In the genomic region with DNA sequence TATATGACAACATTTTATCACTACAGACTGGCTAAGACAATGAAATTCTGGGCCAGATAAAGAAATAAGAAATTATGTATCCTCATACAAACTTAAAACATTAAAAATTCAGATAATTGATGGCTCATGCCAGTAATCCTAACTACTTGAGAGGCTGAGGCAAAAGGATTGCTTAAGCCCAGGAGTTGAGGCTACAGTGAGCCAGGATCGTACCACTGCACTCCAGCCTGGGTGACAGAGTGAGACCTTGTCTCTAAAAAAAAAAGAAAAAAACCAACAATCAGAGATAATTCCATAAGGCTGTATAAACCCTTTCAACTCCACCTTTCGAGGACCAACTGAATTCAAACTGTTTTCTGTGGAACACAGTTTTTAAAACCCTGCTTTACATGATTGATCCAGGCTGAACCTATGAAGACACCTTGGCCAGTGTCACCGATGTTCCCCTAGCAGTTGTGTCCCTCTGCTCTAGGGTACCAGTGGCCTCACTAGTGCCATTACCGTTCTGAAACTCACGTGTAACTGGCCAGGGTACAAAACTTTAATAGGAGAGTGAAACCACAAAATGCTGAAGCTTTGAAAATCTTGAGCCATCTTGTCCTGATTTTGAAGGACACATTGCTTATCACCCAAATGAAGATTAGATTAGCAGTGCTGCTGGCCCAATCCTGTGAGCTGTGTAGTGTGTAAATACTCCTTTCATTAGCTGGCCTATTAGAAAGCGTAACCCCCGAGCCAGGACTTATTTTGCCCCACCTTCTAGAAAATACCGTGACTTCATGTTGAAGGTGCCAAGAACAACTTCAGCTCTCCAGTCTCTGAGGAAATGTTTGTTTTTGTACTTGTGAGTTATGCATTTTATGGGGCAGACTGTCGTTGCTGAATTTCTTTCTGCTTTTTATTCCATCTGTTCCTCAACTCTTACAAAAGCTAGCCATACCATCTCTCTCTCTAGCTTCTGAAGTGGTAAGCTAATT, we compare ENCODE assay signal across 14 cellular contexts.
A peak's percentile ranks its signal among the peaks of the same experiment; 100 is the strongest.
DNase-seq lines count a peak whose midpoint lies in the region; ATAC-seq and TF ChIP-seq lines count a peak whose summit lies in the region.
"Had no signal": no experiment of that assay in that cellular context is flagged by ENCODE, and none has a peak within 500 bp of the region (broad histone marks: within the 10 kb centered on the region; RNA-seq: fewer than 3 reads in every experiment).

No MANE protein-coding gene starts in this region.

- DNase-seq in SK-N-SH (no peak), esophagus squamous epithelium (lab: John Stamatoyannopoulos, UW) (no peak), upper lobe of right lung (no peak), GM23338 (ENCODE audit: low spot score) (no peak), NCI-H2227 treated with DMSO at 0.1 percent for 48 hours (lab: John Stamatoyannopoulos, UW) (no peak)
- no peak for DNase-seq in activated CD4-positive, alpha-beta T cell treated with anti-CD3 and anti-CD28 coated beads, Interleukin-2, amount 50 U/mL, for 1 hour
- DNase-seq: activated CD4-positive, alpha-beta memory T cell treated with anti-CD3 and anti-CD28 coated beads, Interleukin-2, amount 10 ng/mL, durations not matched to agents 7 days and 5 days; activated naive CD8-positive, alpha-beta T cell treated with anti-CD3 and anti-CD28 coated beads, Interleukin-2, amount 50 U/mL, for 24 hours; GF-D8; NCI-H2081 treated with DMSO at 0.1 percent for 48 hours; SHP77 treated with DMSO at 0.1 percent for 48 hours; stimulated activated naive CD4-positive, alpha-beta T cell had no signal

- H2AFZ ChIP-seq in SK-N-SH (ENCODE audit: low read depth) (no peak overlapping the region), GM23338 (no peak overlapping the region)

- H4K20me1 ChIP-seq in SK-N-SH (ENCODE audit: insufficient read depth) (no peaks in the 10 kb centered on the region), GM23338 (replicated peaks; ENCODE audit: insufficient read depth) (no peaks in the 10 kb centered on the region)

- 58% methylated on average over 9 of the region's 9 CpGs for WGBS in SK-N-SH (ENCODE audit: low lambda C conversion rate)
- 40 to 59% methylated on average over 9 of the region's 9 CpGs for WGBS in esophagus squamous epithelium, 2 donors

- intact Hi-C loops in esophagus squamous epithelium (cut with DNase I) (no loop called here), upper lobe of right lung (cut with DNase I) (no loop called here)

- ATAC-seq in upper lobe of right lung = peak; percentile 92
- no peak for ATAC-seq in GM23338
- ATAC-seq: activated naive CD8-positive, alpha-beta T cell treated with anti-CD3 and anti-CD28 coated beads, Interleukin-2, amount 50 U/mL, for 24 hours had no signal

- no peak for TF ChIP-seq EP300 in SK-N-SH (IDR thresholded peaks at IDR 0.05; ENCODE audit: borderline replicate concordance in 1 of 2, low read depth in 1 of 2, low read length in 1 of 2)

- peaks cover 55% of the 10 kb centered on the region for H3K4me1 Mint-ChIP-seq in nephron
- peaks cover 18% of the 10 kb centered on the region for H3K4me1 Mint-ChIP-seq in GM23338

- peak overlapping the region in 2 of 3 experiments; percentile 20 to 37 for H3K4me3 Mint-ChIP-seq in nephron
- no peak overlapping the region for H3K4me3 Mint-ChIP-seq in GM23338
- H3K4me3 Mint-ChIP-seq: activated CD4-positive, alpha-beta memory T cell treated with anti-CD3 and anti-CD28 coated beads, Interleukin-2, amount 10 ng/mL, durations not matched to agents 7 days and 5 days; activated naive CD8-positive, alpha-beta T cell treated with anti-CD3 and anti-CD28 coated beads, Interleukin-2, amount 50 U/mL, for 24 hours had no signal

- H3K9me3 Mint-ChIP-seq in nephron (no peaks in the 10 kb centered on the region), GM23338 (no peaks in the 10 kb centered on the region)
- H3K9me3 Mint-ChIP-seq: activated CD4-positive, alpha-beta memory T cell treated with anti-CD3 and anti-CD28 coated beads, Interleukin-2, amount 10 ng/mL, durations not matched to agents 7 days and 5 days; activated naive CD8-positive, alpha-beta T cell treated with anti-CD3 and anti-CD28 coated beads, Interleukin-2, amount 50 U/mL, for 24 hours had no signal

- no peak for TF ChIP-seq RAD21 in SK-N-SH (IDR thresholded peaks at IDR 0.05; ENCODE audit: low read length)

- H3K27me3 ChIP-seq in SK-N-SH (ENCODE audit: insufficient read depth) (no peaks in the 10 kb centered on the region), esophagus squamous epithelium (no peaks in the 10 kb centered on the region), upper lobe of right lung (no peaks in the 10 kb centered on the region), GM23338 (ENCODE audit: insufficient read depth) (no peaks in the 10 kb centered on the region)

- CTCF ChIA-PET in SK-N-SH (lab: Yijun Ruan, JAX) = interaction anchor here (0.7 to 6.1 kb wide), 5 partner anchors 26 to 121 kb away, joined by 3 to 181 read pairs (median 7); no protein-coding TSS in a partner anchor

- 0 out of 2 replicates have a peak overlapping the region, but pooled peaks have one; percentile 3 for H3K4me2 ChIP-seq in SK-N-SH
- no peak overlapping the region for H3K4me2 ChIP-seq in GM23338

- no peak overlapping the region for H3K9ac ChIP-seq in SK-N-SH

- H3K9me3 ChIP-seq in SK-N-SH (no peaks in the 10 kb centered on the region), esophagus squamous epithelium (no peaks in the 10 kb centered on the region), upper lobe of right lung (no peaks in the 10 kb centered on the region)

- TF ChIP-seq CTCF in SK-N-SH (IDR thresholded peaks at IDR 0.05) (no peak), esophagus squamous epithelium (IDR thresholded peaks at IDR 0.05) (no peak), nephron (IDR thresholded peaks at IDR 0.05; ENCODE audit: unreplicated experiment in 3 of 3) (no peak), upper lobe of right lung (IDR thresholded peaks at IDR 0.05) (no peak), GM23338 (conservative IDR thresholded peaks at IDR 0.05; ENCODE audit: low read depth in 2 of 2) (no peak)

- H3K27ac ChIP-seq in SK-N-SH (ENCODE audit: low read depth in 2 of 2, low read length in 1 of 2) (no peak overlapping the region; a peak in 2 of 4 replicates), esophagus squamous epithelium (peak overlapping the region; percentile 13 to 51 (median 42)), upper lobe of right lung (peak overlapping the region; percentile 75), GM23338 (ENCODE audit: low read depth) (no peak overlapping the region)

- H3K4me3 ChIP-seq in SK-N-SH (ENCODE audit: low read depth in 2 of 2, low read length in 1 of 2) = no peak overlapping the region
- peak overlapping the region in 2 of 4 donors; percentile 5 to 24 for H3K4me3 ChIP-seq in esophagus squamous epithelium
- H3K4me3 ChIP-seq in upper lobe of right lung = peak overlapping the region; percentile 35
- no peak overlapping the region for H3K4me3 ChIP-seq in GM23338
- H3K4me3 ChIP-seq: skin epidermis had no signal

- H3F3A ChIP-seq in SK-N-SH (replicated peaks; ENCODE audit: insufficient read depth) (peaks cover 7% of the 10 kb centered on the region), GM23338 (replicated peaks; ENCODE audit: low read depth) (no peaks in the 10 kb centered on the region)

- no peak for TF ChIP-seq POLR2A in esophagus squamous epithelium (IDR thresholded peaks at IDR 0.05)

- H3K27me3 Mint-ChIP-seq in nephron (ENCODE audit: low read depth) (no peaks in the 10 kb centered on the region), GM23338 (ENCODE audit: insufficient read depth, low read depth, poor library complexity) (no peaks in the 10 kb centered on the region)

- H3K27ac Mint-ChIP-seq in nephron = peak overlapping the region; percentile 37 to 80 (median 76)
- H3K27ac Mint-ChIP-seq in GM23338 = no peak overlapping the region
- H3K27ac Mint-ChIP-seq: activated CD4-positive, alpha-beta memory T cell treated with anti-CD3 and anti-CD28 coated beads, Interleukin-2, amount 10 ng/mL, durations not matched to agents 7 days and 5 days; activated naive CD8-positive, alpha-beta T cell treated with anti-CD3 and anti-CD28 coated beads, Interleukin-2, amount 50 U/mL, for 24 hours had no signal

- no peaks in the 10 kb centered on the region for H3K36me3 Mint-ChIP-seq in nephron (ENCODE audit: low read depth)
- no peaks in the 10 kb centered on the region for H3K36me3 Mint-ChIP-seq in GM23338 (ENCODE audit: low read depth)

- H3K9me2 ChIP-seq in SK-N-SH (no peaks in the 10 kb centered on the region), GM23338 (ENCODE audit: insufficient read depth) (peaks cover 2% of the 10 kb centered on the region; the same call in 1 of the 2 replicates)

- no peaks in the 10 kb centered on the region for H3K36me3 ChIP-seq in SK-N-SH (replicated peaks in 1 of 2; ENCODE audit: control insufficient read depth in 1 of 2, insufficient read depth in 2 of 2, low read length in 1 of 2)
- H3K36me3 ChIP-seq in esophagus squamous epithelium = no peaks in the 10 kb centered on the region
- no peaks in the 10 kb centered on the region for H3K36me3 ChIP-seq in upper lobe of right lung
- no peaks in the 10 kb centered on the region for H3K36me3 ChIP-seq in GM23338 (ENCODE audit: insufficient read depth)

- H3K79me2 ChIP-seq in SK-N-SH (ENCODE audit: insufficient read depth) = no peaks in the 10 kb centered on the region
- no peaks in the 10 kb centered on the region for H3K79me2 ChIP-seq in GM23338 (replicated peaks; ENCODE audit: insufficient read depth)

- H3K4me1 ChIP-seq in SK-N-SH (ENCODE audit: control insufficient read depth in 1 of 2, insufficient read depth in 2 of 2, low read depth in 1 of 2, low read length in 1 of 2) (peaks cover 0 to 29% of the 10 kb centered on the region in 2 experiments; a peak in 2 of 4 replicates), esophagus squamous epithelium (peaks cover 0 to 53% (median 24%) of the 10 kb centered on the region in 3 donors), upper lobe of right lung (peaks cover 10% of the 10 kb centered on the region), GM23338 (ENCODE audit: insufficient read depth) (peaks cover 21% of the 10 kb centered on the region)

- POLR2A ChIA-PET in SK-N-SH (lab: Yijun Ruan, JAX) = no interaction called here

TF ChIP-seq in SK-N-SH, 30 proteins besides CTCF, POLR2A, EP300 and RAD21 (continues in another document):
- TF ChIP-seq, protein P1, sequence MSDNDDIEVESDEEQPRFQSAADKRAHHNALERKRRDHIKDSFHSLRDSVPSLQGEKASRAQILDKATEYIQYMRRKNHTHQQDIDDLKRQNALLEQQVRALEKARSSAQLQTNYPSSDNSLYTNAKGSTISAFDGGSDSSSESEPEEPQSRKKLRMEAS (IDR thresholded peaks at IDR 0.05; ENCODE audit: low read depth) = no peak
- TF ChIP-seq POLR2AphosphoS5 (IDR thresholded peaks at IDR 0.05; ENCODE audit: low read depth, low read length) = no peak

TF ChIP-seq in GM23338, 12 proteins besides CTCF, POLR2A, EP300 and RAD21 (continues in another document):
- TF ChIP-seq CREB1 (CRISPR knock-in tag; IDR thresholded peaks at IDR 0.05; ENCODE audit: low read depth) (no peak), EZH2 (IDR thresholded peaks at IDR 0.05; ENCODE audit: low read depth, unreplicated experiment) (no peak)

Comparison
In these comparisons a context has a peak if more than half of its experiments do, and no peak if none do; other contexts are left out.
1. H3K27ac ChIP-seq: peak in esophagus squamous epithelium (4 of 4) and upper lobe of right lung (single experiment); none in SK-N-SH (0 of 2) and GM23338 (single experiment).